In genomic region chr3:118863731-118864322, GRCh38 we compare ENCODE assay signal across 9 cellular contexts.
DNase-seq lines count a peak whose midpoint lies in the region; ATAC-seq and TF ChIP-seq lines count a peak whose summit lies in the region.
"Had no signal": no experiment of that assay in that cellular context is flagged by ENCODE, and none has a peak within 500 bp of the region (broad histone marks: within the 10 kb centered on the region; RNA-seq: fewer than 3 reads in every experiment).

No MANE protein-coding gene starts in this region.

- H3K4me3 ChIP-seq in mammary epithelial cell (replicated peaks in 1 of 3; ENCODE audit: insufficient read depth in 1 of 3, low read depth in 2 of 3, low read length in 3 of 3) = no peak overlapping the region
- no peak overlapping the region for H3K4me3 ChIP-seq in left lung
- no peak overlapping the region for H3K4me3 ChIP-seq in sigmoid colon
- no peak overlapping the region for H3K4me3 ChIP-seq in heart left ventricle
- H3K4me3 ChIP-seq: SK-N-MC had no signal

- no peaks in the 10 kb centered on the region for H4K20me1 ChIP-seq in mammary epithelial cell (ENCODE audit: insufficient read depth, low read length)

- BruUV-seq in mammary epithelial cell (replicated peaks; lab: Mats Ljungman, UMichigan) = no TSS peak

- H3K9me3 ChIP-seq in mammary epithelial cell (replicated peaks; ENCODE audit: insufficient read depth, low read length) = no peaks in the 10 kb centered on the region
- H3K9me3 ChIP-seq in left lung = no peaks in the 10 kb centered on the region
- H3K9me3 ChIP-seq in sigmoid colon = no peaks in the 10 kb centered on the region
- H3K9me3 ChIP-seq in heart left ventricle = peaks cover 0 to 6% (median 0%) of the 10 kb centered on the region in 12 donors

- no peaks in the 10 kb centered on the region for H3K4me1 ChIP-seq in mammary epithelial cell (ENCODE audit: insufficient read depth, low read length)
- no peaks in the 10 kb centered on the region for H3K4me1 ChIP-seq in left lung
- no peaks in the 10 kb centered on the region for H3K4me1 ChIP-seq in sigmoid colon
- no peaks in the 10 kb centered on the region for H3K4me1 ChIP-seq in heart left ventricle

- no peaks in the 10 kb centered on the region for H3K79me2 ChIP-seq in mammary epithelial cell (ENCODE audit: insufficient read depth, low read length)

- WGBS in mammary epithelial cell (ENCODE audit: low coverage, missing lambda C conversion rate) = 100% methylated on average over 1 of the region's 1 CpG
- WGBS in sigmoid colon, 2 donors = 27 to 39% methylated on average over 1 of the region's 1 CpG
- WGBS in heart left ventricle, 4 donors = 43 to 56% (median 49%) methylated on average over 1 of the region's 1 CpG

- TF ChIP-seq CTCF in mammary epithelial cell (conservative IDR thresholded peaks at IDR 0.05 in 1 of 2, IDR thresholded peaks at IDR 0.05 in 1 of 2; ENCODE audit: extremely low read depth in 1 of 2, insufficient read depth in 1 of 2, low read depth in 1 of 2, low read length in 2 of 2) (peak; percentile 28 to 50), left lung (IDR thresholded peaks at IDR 0.05) (no peak), sigmoid colon (IDR thresholded peaks at IDR 0.05) (no peak), heart left ventricle (IDR thresholded peaks at IDR 0.05) (no peak)

- ATAC-seq in GM19463 (IDR thresholded peaks at IDR 0.05; ENCODE audit: unreplicated experiment) = peak; percentile 92
- peak; percentile 65 for ATAC-seq in HG03469 (IDR thresholded peaks at IDR 0.05; ENCODE audit: unreplicated experiment)
- ATAC-seq in left lung = no peak
- no peak for ATAC-seq in heart left ventricle

- DNase-seq in EL (peak; percentile 5), mammary epithelial cell (no peak), left lung (no peak), sigmoid colon (no peak), heart left ventricle (no peak), NCI-H1436 (lab: John Stamatoyannopoulos, UW) (no peak)

- dilution Hi-C loops in mammary epithelial cell (cut with HindIII; ENCODE audit: low sequenced_read_pairs) = no loop called here

- intact Hi-C loops in mammary epithelial cell (cut with micrococcal nuclease) = no loop called here
- intact Hi-C loops in left lung (cut with DNase I) = no loop called here
- intact Hi-C loops in sigmoid colon (cut with DNase I) = no loop called here
- intact Hi-C loops in heart left ventricle (cut with DNase I) = no loop called here

- no peaks in the 10 kb centered on the region for H3K27me3 ChIP-seq in mammary epithelial cell (ENCODE audit: insufficient read depth, low read length)
- no peaks in the 10 kb centered on the region for H3K27me3 ChIP-seq in left lung
- no peaks in the 10 kb centered on the region for H3K27me3 ChIP-seq in sigmoid colon
- H3K27me3 ChIP-seq in heart left ventricle = no peaks in the 10 kb centered on the region

- H2AFZ ChIP-seq in mammary epithelial cell (ENCODE audit: low read depth, low read length) = no peak overlapping the region

- TF ChIP-seq POLR2A in sigmoid colon (IDR thresholded peaks at IDR 0.05) = no peak
- no peak for TF ChIP-seq POLR2A in heart left ventricle (IDR thresholded peaks at IDR 0.05)

- no peak overlapping the region for H3K4me2 ChIP-seq in mammary epithelial cell (ENCODE audit: insufficient read depth, low read depth, low read length)

- H3K9ac ChIP-seq in mammary epithelial cell (ENCODE audit: insufficient read depth, low read length) = no peak overlapping the region

- no peaks in the 10 kb centered on the region for H3K36me3 ChIP-seq in mammary epithelial cell (ENCODE audit: insufficient read depth, low read length)
- H3K36me3 ChIP-seq in left lung = no peaks in the 10 kb centered on the region
- no peaks in the 10 kb centered on the region for H3K36me3 ChIP-seq in sigmoid colon
- no peaks in the 10 kb centered on the region for H3K36me3 ChIP-seq in heart left ventricle

- no peak for TF ChIP-seq EP300 in sigmoid colon (IDR thresholded peaks at IDR 0.05)

- in situ Hi-C loops in mammary epithelial cell (cut with MboI; ENCODE audit: low sequenced_read_pairs in 2 of 2) = no loop called here

- H3K27ac ChIP-seq in mammary epithelial cell (ENCODE audit: insufficient read depth, low read depth, low read length) = no peak overlapping the region
- no peak overlapping the region for H3K27ac ChIP-seq in left lung
- H3K27ac ChIP-seq in sigmoid colon = no peak overlapping the region
- H3K27ac ChIP-seq in heart left ventricle = no peak overlapping the region
- H3K27ac ChIP-seq: SK-N-MC had no signal

- CTCF ChIA-PET in mammary epithelial cell (lab: Charles Lee; ENCODE audit: low non-redundant PET) = no interaction called here

Comparison
In these comparisons a context has a peak if more than half of its experiments do, and no peak if none do; other contexts are left out.
1. ATAC-seq: peak in GM19463 (single experiment) and HG03469 (single experiment); none in left lung (single experiment) and heart left ventricle (0 of 4).
2. CTCF ChIP-seq: peak in mammary epithelial cell (2 of 2); none in left lung (0 of 2), sigmoid colon (0 of 4) and heart left ventricle (0 of 12).